Comparison of ENCODE assay signal across 1 cellular context in genomic region chr21:29300547-29301138, GRCh38.
A peak's percentile ranks its signal among the peaks of the same experiment; 100 is the strongest.
TF ChIP-seq lines count a peak whose summit lies in the region.

No MANE protein-coding gene starts in this region.

TF ChIP-seq in HEK293, 187 proteins besides CTCF, POLR2A, EP300 and RAD21 (continued from another document):
- TF ChIP-seq ZNF488 (tag by site-specific recombination; IDR thresholded peaks at IDR 0.05) = no peak
- 0 out of 2 replicates have a peak, but pooled peaks have one; percentile 15 for TF ChIP-seq KLF10 (tag by site-specific recombination; IDR thresholded peaks at IDR 0.05)
TF ChIP-seq in HEK293: peak in this region for 2.
